8 cellular contexts compared by ENCODE assay signal in the genomic region with DNA sequence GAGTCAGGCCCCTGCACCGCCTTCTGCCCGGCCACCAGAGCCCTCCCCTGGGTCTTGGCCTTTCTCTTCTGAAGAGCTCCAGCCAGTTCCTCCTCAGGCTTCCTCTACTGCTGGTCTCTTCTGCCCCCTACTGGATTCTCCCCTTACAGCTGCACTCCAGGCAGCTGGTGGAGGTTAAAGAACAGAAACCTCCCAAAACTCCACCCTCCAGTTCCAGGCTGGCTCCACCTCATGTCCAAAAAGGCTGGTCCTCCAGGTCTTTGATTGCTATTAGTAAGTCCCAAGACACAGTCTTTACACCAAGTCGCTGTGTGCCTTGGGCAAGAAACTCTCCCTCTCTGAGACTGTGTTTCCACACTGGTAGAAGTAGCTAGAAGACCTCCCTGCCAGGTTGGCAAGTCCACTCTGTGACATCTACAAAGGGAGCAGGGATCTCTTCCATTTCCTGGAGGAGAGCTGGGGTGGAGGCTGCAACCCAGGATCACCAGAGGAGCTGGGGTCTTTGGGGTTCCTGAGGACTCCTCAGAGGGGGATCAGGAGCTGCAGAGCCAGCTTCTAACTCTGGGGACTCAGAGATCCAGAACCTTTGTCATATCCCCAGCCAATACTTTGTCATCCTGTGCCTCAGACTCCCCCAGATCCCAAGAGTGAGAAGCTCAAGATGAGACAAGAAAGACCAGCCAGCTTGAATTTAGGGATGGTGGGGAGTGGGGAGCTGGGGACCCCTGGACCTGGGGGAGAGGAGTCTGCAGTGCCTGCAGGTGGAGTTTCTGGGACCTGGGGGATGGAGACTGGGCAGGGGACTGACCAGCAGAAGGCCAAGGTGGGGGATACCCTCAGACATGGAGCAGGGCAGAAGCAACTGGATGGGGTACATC.
DNase-seq lines count a peak whose midpoint lies in the region; TF ChIP-seq lines count a peak whose summit lies in the region.

No MANE protein-coding gene starts in this region.

- H3K4me3 ChIP-seq in astrocyte of the spinal cord (ENCODE audit: low read depth, low read length) (no peak overlapping the region), iPS DF 6.9 (ENCODE audit: low read length) (no peak overlapping the region)

- H3K27me3 ChIP-seq in iPS DF 6.9 (ENCODE audit: control insufficient read depth, insufficient read depth, low read length): 0 out of 2 replicates have a peak, but pooled peaks cover 2% of the 10 kb centered on the region

- H3K4me1 ChIP-seq in iPS DF 6.9 (ENCODE audit: control insufficient read depth, insufficient read depth, low read length): no peaks in the 10 kb centered on the region

- WGBS in iPS DF 6.9 (ENCODE audit: insufficient coverage, insufficient read length): no CpG with 5 or more reads among the region's 3 CpGs

- peak; percentile 78 for DNase-seq in AG20443 (ENCODE audit: low spot score)
- peak; percentile 70 for DNase-seq in GM19238 (ENCODE audit: insufficient read length, low spot score)
- DNase-seq in NCI-H1105 treated with DMSO at 0.1 percent for 48 hours (lab: John Stamatoyannopoulos, UW): peak; percentile 18
- peak; percentile 53 for DNase-seq in T-helper 9 cell
- peak; percentile 13 for DNase-seq in astrocyte of the spinal cord (ENCODE audit: low read depth, low spot score)
- peak; percentile 43 for DNase-seq in iPS DF 6.9 (ENCODE audit: low read depth, low spot score)
- DNase-seq in stimulated activated CD4-positive, alpha-beta T cell treated with anti-CD3 and anti-CD28 coated beads, Interleukin-1b, Interleukin-23, amount 100 ng/mL, for 4 hours (ENCODE audit: low read depth in 2 of 2): peak; percentile 14 to 52
- no peak for DNase-seq in T1000 (lab: John Stamatoyannopoulos, UW)

- TF ChIP-seq CTCF in astrocyte of the spinal cord (IDR thresholded peaks at IDR 0.05; ENCODE audit: low read depth, low read length): peak; percentile 59

- no peaks in the 10 kb centered on the region; the same call in 1 of the 2 replicates for H3K9me3 ChIP-seq in iPS DF 6.9 (ENCODE audit: control insufficient read depth, insufficient read depth, low read length)

- in situ Hi-C loops in astrocyte of the spinal cord (cut with HindIII; ENCODE audit: low sequenced_read_pairs): no loop called here

- H3K36me3 ChIP-seq in iPS DF 6.9 (ENCODE audit: control insufficient read depth, insufficient read depth, low read length): no peaks in the 10 kb centered on the region

- H3K27ac ChIP-seq in iPS DF 6.9 (ENCODE audit: low read length): no peak overlapping the region
